Comparison of ENCODE assay signal across 14 cellular contexts in the genomic region with DNA sequence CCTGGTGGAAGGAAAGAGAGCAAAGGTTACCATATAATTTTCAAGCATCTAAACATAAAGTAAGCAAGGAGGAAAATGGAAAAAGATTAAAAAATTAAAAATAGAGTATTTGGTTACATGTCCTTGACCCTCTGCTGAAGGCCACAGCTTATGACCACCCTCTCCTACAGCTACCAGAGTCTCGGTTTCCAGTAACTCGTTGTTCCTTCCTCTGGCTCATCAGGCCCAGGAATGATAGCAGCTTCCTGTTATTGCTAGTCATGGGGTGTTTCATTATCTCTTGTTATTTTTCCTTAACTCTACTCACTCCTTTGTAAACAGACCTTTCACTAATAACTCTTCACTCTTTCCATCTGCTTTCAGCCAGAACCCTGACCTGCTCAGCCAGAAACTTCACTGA.
"Had no signal": no experiment of that assay in that cellular context is flagged by ENCODE, and none has a peak within 500 bp of the region (broad histone marks: within the 10 kb centered on the region; RNA-seq: fewer than 3 reads in every experiment).

No MANE protein-coding gene starts in this region.

- H3K4me3 ChIP-seq: mucosa of descending colon had no signal

- DNase-seq: activated CD4-positive, alpha-beta T cell treated with anti-CD3 and anti-CD28 coated beads, Interleukin-2, amount 10 ng/mL, durations not matched to agents 7 days and 5 days; activated CD4-positive, CD25-positive, alpha-beta regulatory T cell; activated CD8-positive, alpha-beta memory T cell treated with anti-CD3 and anti-CD28 coated beads for 24 hours; activated naive CD4-positive, alpha-beta T cell treated with anti-CD3 and anti-CD28 coated beads for 36 hours; activated T-cell treated with anti-CD3 and anti-CD28 coated beads for 4 hours; endodermal cell; foreskin keratinocyte; head of caudate nucleus; left ventricle myocardium superior; mucosa of descending colon; naive thymus-derived CD8-positive, alpha-beta T cell; stimulated activated naive CD4-positive, alpha-beta T cell treated with Interleukin-2 at 50 U/mL for 16 hours; T-helper 1 cell had no signal

- H3K9me3 ChIP-seq: mucosa of descending colon, neutrophil had no signal

- H3K27ac ChIP-seq: foreskin keratinocyte, neutrophil had no signal

- H3K36me3 ChIP-seq: neutrophil had no signal

- H3K4me1 ChIP-seq: foreskin keratinocyte had no signal
